ENCODE assay signal across 18 cellular contexts in genomic region chr18:41594582-41594981, GRCh38.
"Had no signal": no experiment of that assay in that cellular context is flagged by ENCODE, and none has a peak within 500 bp of the region (broad histone marks: within the 10 kb centered on the region; RNA-seq: fewer than 3 reads in every experiment).

No MANE protein-coding gene starts in this region.

- H3K27me3 Mint-ChIP-seq: activated B cell treated with CpG ODN at 0.5 μM for 24 hours; activated CD8-positive, alpha-beta T cell treated with anti-CD3 and anti-CD28 coated beads for 36 hours; activated naive CD4-positive, alpha-beta T cell treated with anti-CD3 and anti-CD28 coated beads, Interleukin-2, amount 50 U/mL, for 24 hours had no signal

- FAIRE-seq: colon, endometrium, TTC549 had no signal

- ATAC-seq: activated CD8-positive, alpha-beta T cell treated with anti-CD3 and anti-CD28 coated beads for 36 hours; activated T-cell treated with anti-CD3 and anti-CD28 coated beads, Interleukin-2, amount 50 U/mL, for 4 hours; esophagus mucosa; psoas muscle; sciatic nerve had no signal

- H3K4me1 Mint-ChIP-seq: activated B cell treated with CpG ODN at 0.5 μM for 24 hours; activated naive CD4-positive, alpha-beta T cell treated with anti-CD3 and anti-CD28 coated beads, Interleukin-2, amount 50 U/mL, for 24 hours; mesothelial cell of epicardium had no signal

- H3K27ac Mint-ChIP-seq: activated B cell treated with CpG ODN at 0.5 μM for 24 hours; activated CD8-positive, alpha-beta T cell treated with anti-CD3 and anti-CD28 coated beads for 36 hours; activated naive CD4-positive, alpha-beta T cell treated with anti-CD3 and anti-CD28 coated beads, Interleukin-2, amount 50 U/mL, for 24 hours; mesothelial cell of epicardium had no signal

- DNase-seq: activated B cell treated with CpG ODN at 0.5 μM for 24 hours; activated CD4-positive, alpha-beta T cell treated with anti-CD3 and anti-CD28 coated beads for 48 hours; activated CD8-positive, alpha-beta T cell treated with anti-CD3 and anti-CD28 coated beads for 36 hours; activated effector memory CD4-positive, alpha-beta T cell treated with Interleukin-2 at 50 U/mL for 16 hours; activated T-cell treated with anti-CD3 and anti-CD28 coated beads, Interleukin-2, amount 50 U/mL, for 4 hours; kidney glomerular epithelial cell; psoas muscle; stimulated activated CD4-positive, alpha-beta T cell treated with anti-CD3 and anti-CD28 coated beads, Interleukin-12 subunit alpha, Interleukin-12 subunit beta, amount 100 ng/mL, for 4 hours; stimulated activated CD4-positive, alpha-beta T cell treated with anti-CD3 and anti-CD28 coated beads, Interleukin-2, amount 100 ng/mL, for 24 hours had no signal

- H3K4me3 Mint-ChIP-seq: activated B cell treated with CpG ODN at 0.5 μM for 24 hours; activated CD8-positive, alpha-beta T cell treated with anti-CD3 and anti-CD28 coated beads for 36 hours; activated naive CD4-positive, alpha-beta T cell treated with anti-CD3 and anti-CD28 coated beads, Interleukin-2, amount 50 U/mL, for 24 hours; activated T-cell treated with anti-CD3 and anti-CD28 coated beads, Interleukin-2, amount 50 U/mL, for 4 hours; mesothelial cell of epicardium had no signal

- H3K36me3 Mint-ChIP-seq: activated naive CD4-positive, alpha-beta T cell treated with anti-CD3 and anti-CD28 coated beads, Interleukin-2, amount 50 U/mL, for 24 hours; mesothelial cell of epicardium had no signal

- H3K9me3 Mint-ChIP-seq: activated CD8-positive, alpha-beta T cell treated with anti-CD3 and anti-CD28 coated beads for 36 hours; activated T-cell treated with anti-CD3 and anti-CD28 coated beads, Interleukin-2, amount 50 U/mL, for 4 hours; mesothelial cell of epicardium had no signal

- H3K4me3 ChIP-seq: cardiac muscle cell, lung, psoas muscle had no signal
